In the genomic region with DNA sequence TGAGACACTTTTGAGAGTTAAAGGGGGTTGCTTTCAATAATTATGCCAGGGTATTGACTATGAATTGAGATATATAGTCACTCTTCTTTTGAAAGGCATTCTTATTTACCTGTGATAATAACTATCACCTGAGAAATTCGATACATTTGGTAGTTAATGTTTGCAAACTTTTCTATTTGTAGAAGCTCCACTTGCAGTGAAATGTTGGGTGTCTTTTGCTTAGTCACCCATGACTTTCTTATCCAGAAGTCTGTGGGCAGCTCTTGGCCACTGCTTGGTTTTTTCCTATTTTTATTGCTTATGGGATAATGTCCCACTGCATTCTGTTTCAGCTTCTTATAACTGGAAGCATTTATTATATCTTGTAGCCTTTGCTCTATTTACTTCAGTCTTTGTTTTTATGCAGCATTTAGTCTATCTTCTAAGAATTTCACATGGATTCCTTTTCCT, we compare ENCODE assay signal across 14 cellular contexts. TPM values are rescaled to one million over a fixed set of nuclear protein-coding genes. Genes with fewer than 3 reads are reported as not detected.
A peak's percentile ranks its signal among the peaks of the same experiment; 100 is the strongest.
DNase-seq lines count a peak whose midpoint lies in the region; ATAC-seq and TF ChIP-seq lines count a peak whose summit lies in the region.
"Had no signal": no experiment of that assay in that cellular context is flagged by ENCODE, and none has a peak within 500 bp of the region (broad histone marks: within the 10 kb centered on the region; RNA-seq: fewer than 3 reads in every experiment).

No MANE protein-coding gene starts in this region.

- TF ChIP-seq CTCF in GM23338 (conservative IDR thresholded peaks at IDR 0.05; ENCODE audit: low read depth in 2 of 2) (no peak), upper lobe of right lung (IDR thresholded peaks at IDR 0.05) (no peak)

- H3K4me3 Mint-ChIP-seq in GM23338 = no peak overlapping the region

- H4K20me1 ChIP-seq in GM23338 (replicated peaks; ENCODE audit: insufficient read depth) = peaks cover 19% of the 10 kb centered on the region

- ATAC-seq in GM23338 (no peak), upper lobe of right lung (no peak)
- ATAC-seq: mucosa of descending colon had no signal

- intact Hi-C loops in upper lobe of right lung (cut with DNase I) = no loop called here

- peaks cover 3% of the 10 kb centered on the region; the same call in 1 of the 3 replicates for H3K36me3 Mint-ChIP-seq in GM23338 (ENCODE audit: low read depth)

- peaks cover 42% of the 10 kb centered on the region for H3K4me1 Mint-ChIP-seq in GM23338

- H3K79me2 ChIP-seq in GM23338 (replicated peaks; ENCODE audit: insufficient read depth) = peaks cover 79% of the 10 kb centered on the region

- H3K9me3 ChIP-seq in upper lobe of right lung = no peaks in the 10 kb centered on the region
- H3K9me3 ChIP-seq: mucosa of descending colon had no signal

- H3K9me2 ChIP-seq in GM23338 (ENCODE audit: insufficient read depth) = no peaks in the 10 kb centered on the region

- no peaks in the 10 kb centered on the region for H3F3A ChIP-seq in GM23338 (replicated peaks; ENCODE audit: low read depth)

- H3K4me1 ChIP-seq in GM23338 (ENCODE audit: insufficient read depth) (peaks cover 31% of the 10 kb centered on the region), upper lobe of right lung (peaks cover 4% of the 10 kb centered on the region)

- H3K9me3 Mint-ChIP-seq in GM23338 = no peaks in the 10 kb centered on the region
- H3K9me3 Mint-ChIP-seq: CD4-positive, CD25-positive, alpha-beta regulatory T cell had no signal

- DNase-seq in ACHN = peak; percentile 10
- no peak for DNase-seq in GM23338 (ENCODE audit: low spot score)
- peak; percentile 47 for DNase-seq in amniotic epithelial cell (ENCODE audit: low read depth)
- DNase-seq in inferior parietal cortex (ENCODE audit: extremely low spot score) = peak; percentile 52
- no peak for DNase-seq in upper lobe of right lung
- DNase-seq in dedifferentiated amniotic fluid mesenchymal stem cell (ENCODE audit: extremely low spot score) = no peak
- no peak for DNase-seq in epidermal melanocyte (ENCODE audit: insufficient read length, low spot score)
- DNase-seq in RKO (ENCODE audit: low spot score) = no peak
- DNase-seq: anterior cingulate cortex; CD4-positive, CD25-positive, alpha-beta regulatory T cell; Karpas-422; mucosa of descending colon; NCI-H2171 treated with DMSO at 0.1 percent for 48 hours; small intestine had no signal

- H3K27ac Mint-ChIP-seq in GM23338 = peak overlapping the region; percentile 85
- H3K27ac Mint-ChIP-seq: CD4-positive, CD25-positive, alpha-beta regulatory T cell had no signal

- H3K27ac ChIP-seq in GM23338 (ENCODE audit: low read depth) (no peak overlapping the region), upper lobe of right lung (no peak overlapping the region)

- no peaks in the 10 kb centered on the region for H3K36me3 ChIP-seq in GM23338 (ENCODE audit: insufficient read depth)
- no peaks in the 10 kb centered on the region for H3K36me3 ChIP-seq in upper lobe of right lung

- H3K27me3 ChIP-seq in GM23338 (ENCODE audit: insufficient read depth) (no peaks in the 10 kb centered on the region), upper lobe of right lung (no peaks in the 10 kb centered on the region)

- H3K4me3 ChIP-seq in GM23338 (no peak overlapping the region), upper lobe of right lung (no peak overlapping the region)
- H3K4me3 ChIP-seq: mucosa of descending colon had no signal

- H2AFZ ChIP-seq in GM23338 = no peak overlapping the region

- H3K4me2 ChIP-seq in GM23338 = 0 out of 2 replicates have a peak overlapping the region, but pooled peaks have one; percentile 18

- in situ Hi-C loops in ACHN (cut with HindIII; ENCODE audit: low pct_ligation_motif_present, low pct_unique_long_range_greater_than_20kb, low sequenced_read_pairs) = no loop called here

- no peaks in the 10 kb centered on the region for H3K27me3 Mint-ChIP-seq in GM23338 (ENCODE audit: insufficient read depth, low read depth, poor library complexity)
- H3K27me3 Mint-ChIP-seq: CD4-positive, CD25-positive, alpha-beta regulatory T cell had no signal

TF ChIP-seq in GM23338, 12 proteins besides CTCF, POLR2A, EP300 and RAD21 (continues in another document):
- TF ChIP-seq STAT1 (IDR thresholded peaks at IDR 0.05; ENCODE audit: unreplicated experiment) = no peak
- TF ChIP-seq NANOG (IDR thresholded peaks at IDR 0.05; ENCODE audit: borderline replicate concordance) = no peak
- no peak for TF ChIP-seq ZNF331 (CRISPR knock-in tag; IDR thresholded peaks at IDR 0.05; ENCODE audit: low read depth)
- TF ChIP-seq ZNF114 (CRISPR knock-in tag; IDR thresholded peaks at IDR 0.05) = no peak
- no peak for TF ChIP-seq POLR2AphosphoS5 (IDR thresholded peaks at IDR 0.05; ENCODE audit: low read depth)
- TF ChIP-seq CREB1 (CRISPR knock-in tag; IDR thresholded peaks at IDR 0.05; ENCODE audit: low read depth) = no peak
- TF ChIP-seq JUNB (IDR thresholded peaks at IDR 0.05; ENCODE audit: unreplicated experiment) = no peak
- TF ChIP-seq EZH2phosphoT487 (IDR thresholded peaks at IDR 0.05; ENCODE audit: unreplicated experiment) = no peak
- TF ChIP-seq, protein P1, sequence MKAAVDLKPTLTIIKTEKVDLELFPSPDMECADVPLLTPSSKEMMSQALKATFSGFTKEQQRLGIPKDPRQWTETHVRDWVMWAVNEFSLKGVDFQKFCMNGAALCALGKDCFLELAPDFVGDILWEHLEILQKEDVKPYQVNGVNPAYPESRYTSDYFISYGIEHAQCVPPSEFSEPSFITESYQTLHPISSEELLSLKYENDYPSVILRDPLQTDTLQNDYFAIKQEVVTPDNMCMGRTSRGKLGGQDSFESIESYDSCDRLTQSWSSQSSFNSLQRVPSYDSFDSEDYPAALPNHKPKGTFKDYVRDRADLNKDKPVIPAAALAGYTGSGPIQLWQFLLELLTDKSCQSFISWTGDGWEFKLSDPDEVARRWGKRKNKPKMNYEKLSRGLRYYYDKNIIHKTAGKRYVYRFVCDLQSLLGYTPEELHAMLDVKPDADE (IDR thresholded peaks at IDR 0.05) = no peak
- TF ChIP-seq, protein P2, sequence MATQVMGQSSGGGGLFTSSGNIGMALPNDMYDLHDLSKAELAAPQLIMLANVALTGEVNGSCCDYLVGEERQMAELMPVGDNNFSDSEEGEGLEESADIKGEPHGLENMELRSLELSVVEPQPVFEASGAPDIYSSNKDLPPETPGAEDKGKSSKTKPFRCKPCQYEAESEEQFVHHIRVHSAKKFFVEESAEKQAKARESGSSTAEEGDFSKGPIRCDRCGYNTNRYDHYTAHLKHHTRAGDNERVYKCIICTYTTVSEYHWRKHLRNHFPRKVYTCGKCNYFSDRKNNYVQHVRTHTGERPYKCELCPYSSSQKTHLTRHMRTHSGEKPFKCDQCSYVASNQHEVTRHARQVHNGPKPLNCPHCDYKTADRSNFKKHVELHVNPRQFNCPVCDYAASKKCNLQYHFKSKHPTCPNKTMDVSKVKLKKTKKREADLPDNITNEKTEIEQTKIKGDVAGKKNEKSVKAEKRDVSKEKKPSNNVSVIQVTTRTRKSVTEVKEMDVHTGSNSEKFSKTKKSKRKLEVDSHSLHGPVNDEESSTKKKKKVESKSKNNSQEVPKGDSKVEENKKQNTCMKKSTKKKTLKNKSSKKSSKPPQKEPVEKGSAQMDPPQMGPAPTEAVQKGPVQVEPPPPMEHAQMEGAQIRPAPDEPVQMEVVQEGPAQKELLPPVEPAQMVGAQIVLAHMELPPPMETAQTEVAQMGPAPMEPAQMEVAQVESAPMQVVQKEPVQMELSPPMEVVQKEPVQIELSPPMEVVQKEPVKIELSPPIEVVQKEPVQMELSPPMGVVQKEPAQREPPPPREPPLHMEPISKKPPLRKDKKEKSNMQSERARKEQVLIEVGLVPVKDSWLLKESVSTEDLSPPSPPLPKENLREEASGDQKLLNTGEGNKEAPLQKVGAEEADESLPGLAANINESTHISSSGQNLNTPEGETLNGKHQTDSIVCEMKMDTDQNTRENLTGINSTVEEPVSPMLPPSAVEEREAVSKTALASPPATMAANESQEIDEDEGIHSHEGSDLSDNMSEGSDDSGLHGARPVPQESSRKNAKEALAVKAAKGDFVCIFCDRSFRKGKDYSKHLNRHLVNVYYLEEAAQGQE (IDR thresholded peaks at IDR 0.05; ENCODE audit: unreplicated experiment) = no peak

RNA-seq across cellular contexts. Expression of gene MACIR, which starts 3.9 kb away (rescaled TPM):
- 26.4 and 27.6 TPM in 2 replicates for total RNA-seq in GM23338 (2014; rRNA removed; shearing (Covaris generic))
- polyA plus RNA-seq in GM23338 (2016; fragmentation: Nextera tagmentation; extraction: Ambion mirVana) = 11.7 and 13.4 TPM in 2 replicates
- total RNA-seq in upper lobe of right lung = 4.2 TPM

Comparison
In these comparisons a context has a peak if more than half of its experiments do, and no peak if none do; other contexts are left out.
1. DNase-seq: peak in ACHN (single experiment), amniotic epithelial cell (single experiment) and inferior parietal cortex (single experiment); none in GM23338 (single experiment), upper lobe of right lung (single experiment), dedifferentiated amniotic fluid mesenchymal stem cell (single experiment), epidermal melanocyte (single experiment) and RKO (single experiment).